Comparison of ENCODE assay signal across 8 cellular contexts in genomic region chr17:77281904-77282367, GRCh38.
DNase-seq lines count a peak whose midpoint lies in the region; ATAC-seq and TF ChIP-seq lines count a peak whose summit lies in the region.

No MANE protein-coding gene starts in this region.

- H3K27me3 Mint-ChIP-seq in CD14-positive monocyte (ENCODE audit: low read depth in 3 of 3) = peaks cover 26 to 39% (median 31%) of the 10 kb centered on the region in 3 donors
- H3K27me3 Mint-ChIP-seq in activated CD8-positive, alpha-beta T cell treated with anti-CD3 and anti-CD28 coated beads, Interleukin-2, amount 10 ng/mL, durations not matched to agents 7 days and 5 days (ENCODE audit: low read depth) = peaks cover 42% of the 10 kb centered on the region

- POLR2A ChIA-PET in activated CD8-positive, alpha-beta T cell treated with anti-CD3 and anti-CD28 coated beads, Interleukin-2, amount 10 ng/mL, durations not matched to agents 7 days and 5 days (lab: Charles Lee) = interaction anchor here (0.5 kb wide), 1 partner anchor 732 kb away, joined by 3 read pairs; no protein-coding TSS in a partner anchor

- DNase-seq in CD14-positive monocyte (ENCODE audit: low spot score) = no peak
- DNase-seq in H7 = peak; percentile 82
- DNase-seq in activated CD8-positive, alpha-beta T cell treated with anti-CD3 and anti-CD28 coated beads, Interleukin-2, amount 10 ng/mL, durations not matched to agents 7 days and 5 days = no peak
- no peak for DNase-seq in kidney epithelial cell (ENCODE audit: low read depth)
- peak; percentile 72 for DNase-seq in transverse colon
- DNase-seq in NCI-H187 (lab: John Stamatoyannopoulos, UW) = no peak
- no peak for DNase-seq in cortex of kidney (lab: John Stamatoyannopoulos, UW)
- DNase-seq in activated CD4-positive, alpha-beta T cell treated with anti-CD3 and anti-CD28 coated beads for 4 hours = no peak

- H3K4me1 Mint-ChIP-seq in CD14-positive monocyte = peaks cover 52% of the 10 kb centered on the region
- H3K4me1 Mint-ChIP-seq in activated CD8-positive, alpha-beta T cell treated with anti-CD3 and anti-CD28 coated beads, Interleukin-2, amount 10 ng/mL, durations not matched to agents 7 days and 5 days (ENCODE audit: low read depth) = peaks cover 16% of the 10 kb centered on the region

- no peak for ATAC-seq in activated CD8-positive, alpha-beta T cell treated with anti-CD3 and anti-CD28 coated beads, Interleukin-2, amount 10 ng/mL, durations not matched to agents 7 days and 5 days

- H3K27ac ChIP-seq in transverse colon = peak overlapping the region; percentile 63 to 87 (median 82)

- H3K4me3 Mint-ChIP-seq in CD14-positive monocyte = peak overlapping the region; percentile 68 to 86
- H3K4me3 Mint-ChIP-seq in activated CD8-positive, alpha-beta T cell treated with anti-CD3 and anti-CD28 coated beads, Interleukin-2, amount 10 ng/mL, durations not matched to agents 7 days and 5 days = peak overlapping the region; percentile 71

- TF ChIP-seq CTCF in CD14-positive monocyte (IDR thresholded peaks at IDR 0.05) = no peak
- no peak for TF ChIP-seq CTCF in kidney epithelial cell (IDR thresholded peaks at IDR 0.05; ENCODE audit: insufficient read depth, low read length, poor library complexity, severe bottlenecking)
- no peak for TF ChIP-seq CTCF in transverse colon (IDR thresholded peaks at IDR 0.05)

- peaks cover 5 to 9% of the 10 kb centered on the region in 2 donors for H3K36me3 Mint-ChIP-seq in CD14-positive monocyte
- no peaks in the 10 kb centered on the region for H3K36me3 Mint-ChIP-seq in activated CD8-positive, alpha-beta T cell treated with anti-CD3 and anti-CD28 coated beads, Interleukin-2, amount 10 ng/mL, durations not matched to agents 7 days and 5 days (ENCODE audit: low read depth)

- H3K27me3 ChIP-seq in H7 (ENCODE audit: control insufficient read depth, insufficient read depth, low read length) (peaks cover 19% of the 10 kb centered on the region), kidney epithelial cell (ENCODE audit: control insufficient read depth, insufficient read depth, low read length) (no peaks in the 10 kb centered on the region), transverse colon (peaks cover 6% of the 10 kb centered on the region)

- peak; percentile 77 for TF ChIP-seq POLR2A in transverse colon (IDR thresholded peaks at IDR 0.05)

- TF ChIP-seq EP300 in transverse colon (IDR thresholded peaks at IDR 0.05; ENCODE audit: low read depth) = no peak

- peak overlapping the region; percentile 76 for H3K4me3 ChIP-seq in H7 (ENCODE audit: insufficient read depth, low read depth, low read length)
- peak overlapping the region; percentile 91 for H3K4me3 ChIP-seq in kidney epithelial cell (ENCODE audit: low read depth, low read length)
- H3K4me3 ChIP-seq in transverse colon = peak overlapping the region in 3 of 4 donors; percentile 54 to 68 (median 57)

- 29% methylated on average over 13 of the region's 20 CpGs; no CpG with 5 or more reads in 1 of the 2 donors for WGBS in transverse colon (ENCODE audit: low coverage in 1 of 2), 2 donors

- CTCF ChIA-PET in activated CD8-positive, alpha-beta T cell treated with anti-CD3 and anti-CD28 coated beads, Interleukin-2, amount 10 ng/mL, durations not matched to agents 7 days and 5 days (lab: Charles Lee) = no interaction called here

- no peak overlapping the region for H3K27ac Mint-ChIP-seq in CD14-positive monocyte
- peak overlapping the region; percentile 70 for H3K27ac Mint-ChIP-seq in activated CD8-positive, alpha-beta T cell treated with anti-CD3 and anti-CD28 coated beads, Interleukin-2, amount 10 ng/mL, durations not matched to agents 7 days and 5 days

- H3K36me3 ChIP-seq in H7 (replicated peaks; ENCODE audit: control insufficient read depth, insufficient read depth, low read length) (no peaks in the 10 kb centered on the region), kidney epithelial cell (ENCODE audit: control insufficient read depth, insufficient read depth, low read length) (no peaks in the 10 kb centered on the region), transverse colon (no peaks in the 10 kb centered on the region)

- in situ Hi-C loops in transverse colon (cut with MboI; ENCODE audit: low pct_ligation_motif_present in 1 of 4, low pct_unique_long_range_greater_than_20kb in 1 of 4, low sequenced_read_pairs in 3 of 4) = no loop called here

- peaks cover 15 to 58% (median 51%) of the 10 kb centered on the region in 4 donors for H3K4me1 ChIP-seq in transverse colon

- H3K9me3 Mint-ChIP-seq in CD14-positive monocyte = peaks cover 0 to 12% (median 2%) of the 10 kb centered on the region in 7 donors
- H3K9me3 Mint-ChIP-seq in activated CD8-positive, alpha-beta T cell treated with anti-CD3 and anti-CD28 coated beads, Interleukin-2, amount 10 ng/mL, durations not matched to agents 7 days and 5 days (ENCODE audit: insufficient read depth) = no peaks in the 10 kb centered on the region

- no peaks in the 10 kb centered on the region for H3K9me3 ChIP-seq in transverse colon

- intact Hi-C loops in CD14-positive monocyte (cut with micrococcal nuclease) (loop anchor here (5.0 kb wide), 1 partner anchor 35 kb away; a partner anchor contains a TSS), transverse colon (cut with DNase I; ENCODE audit: low total_unique reads) (no loop called here)

Comparison
In these comparisons a context has a peak if more than half of its experiments do, and no peak if none do; other contexts are left out.
1. DNase-seq: peak in H7 (single experiment) and transverse colon (single experiment); none in CD14-positive monocyte (single experiment), activated CD8-positive, alpha-beta T cell treated with anti-CD3 and anti-CD28 coated beads, Interleukin-2, amount 10 ng/mL, durations not matched to agents 7 days and 5 days (single experiment), kidney epithelial cell (single experiment), NCI-H187 (0 of 2), cortex of kidney (single experiment) and activated CD4-positive, alpha-beta T cell treated with anti-CD3 and anti-CD28 coated beads for 4 hours (0 of 2).
2. Peak in every context shown above with its lines, with median percentiles within 50 percentile points of each other: H3K4me3 ChIP-seq.